In the genomic region with DNA sequence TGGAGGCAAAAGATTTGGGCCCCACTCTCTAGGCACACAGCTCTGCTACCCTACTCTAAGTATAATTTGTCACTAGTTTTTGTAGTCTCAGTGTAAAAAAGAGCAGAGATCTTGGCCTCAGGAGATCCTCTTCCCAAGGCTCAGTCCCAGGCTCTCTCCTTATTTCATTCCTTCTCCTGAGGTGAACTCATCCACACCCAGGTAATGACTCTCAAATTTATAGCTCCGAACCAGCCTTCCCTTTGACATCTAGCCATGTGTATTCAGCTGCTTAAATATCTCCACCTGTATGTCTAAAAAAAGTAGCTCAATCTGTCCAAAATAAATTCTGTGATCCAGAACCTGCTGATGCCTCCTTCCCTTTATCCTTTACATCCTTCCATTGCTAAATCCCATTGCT, we compare ENCODE assay signal across 1 cellular context.
TF ChIP-seq lines count a peak whose summit lies in the region.

No MANE protein-coding gene starts in this region.

TF ChIP-seq in SK-N-SH treated with all-trans-retinoic acid at 6 μM for 48 hours, 23 proteins besides CTCF, POLR2A, EP300 and RAD21 (continued from another document):
- TF ChIP-seq PATZ1 (CRISPR knock-in tag; IDR thresholded peaks at IDR 0.05; ENCODE audit: borderline replicate concordance) = no peak
TF ChIP-seq in SK-N-SH treated with all-trans-retinoic acid at 6 μM for 48 hours: peak in this region for 0.
